In the genomic region with DNA sequence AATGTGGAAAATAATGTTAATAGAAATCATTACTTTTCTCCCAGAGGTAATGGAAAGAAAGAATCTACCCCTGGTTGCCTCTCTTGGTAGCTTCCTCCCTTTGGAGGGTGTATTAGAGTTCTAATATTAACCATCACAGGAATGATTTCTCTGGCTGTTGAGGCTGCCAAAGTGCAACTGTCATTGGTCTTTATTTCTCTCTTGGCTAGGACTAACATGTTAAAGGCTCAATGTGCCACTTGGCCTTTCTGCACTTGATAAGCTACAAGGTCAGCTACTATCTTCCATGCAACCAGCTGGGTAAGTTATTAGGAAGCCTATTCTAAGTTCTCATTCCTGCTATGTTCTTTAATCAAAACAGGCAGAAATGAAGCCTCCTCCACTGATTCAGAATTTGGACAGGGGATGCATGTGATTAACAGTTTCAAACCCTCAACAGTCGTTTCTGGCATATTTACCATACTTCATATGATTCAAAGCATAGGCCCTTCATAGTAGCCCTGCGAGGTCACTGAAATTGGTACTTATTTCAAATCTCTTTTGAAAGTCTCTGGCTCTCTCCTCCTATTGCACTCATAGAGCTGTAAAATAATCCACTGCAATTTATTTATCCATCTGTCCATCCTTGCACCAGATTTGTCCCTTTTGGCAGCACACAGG, we compare ENCODE assay signal across 25 cellular contexts.
A peak's percentile ranks its signal among the peaks of the same experiment; 100 is the strongest.
DNase-seq lines count a peak whose midpoint lies in the region; ATAC-seq and TF ChIP-seq lines count a peak whose summit lies in the region.
"Had no signal": no experiment of that assay in that cellular context is flagged by ENCODE, and none has a peak within 500 bp of the region (broad histone marks: within the 10 kb centered on the region; RNA-seq: fewer than 3 reads in every experiment).

No MANE protein-coding gene starts in this region.

- TF ChIP-seq POLR2A in heart left ventricle (IDR thresholded peaks at IDR 0.05) = no peak

- DNase-seq in heart left ventricle (peak in 2 of 5 donors; percentile 15 to 33), right cardiac atrium (no peak), MG63 (peak; percentile 28), fibroblast of peridontal ligament (ENCODE audit: extremely low read depth) (peak; percentile 72), COR-L47 (lab: John Stamatoyannopoulos, UW) (no peak), RPMI8226 (no peak)
- DNase-seq in stimulated activated CD4-positive, alpha-beta T cell treated with anti-CD3 and anti-CD28 coated beads, Interleukin-2, amount 100 ng/mL, for 48 hours = no peak
- DNase-seq: AML-193; CD4-positive, alpha-beta T cell; DMS53; GDM1; NCI-H1092 treated with DMSO at 0.1 percent for 48 hours; NCI-H1436; NCI-H187; NCI-H2081 treated with DMSO at 0.1 percent for 48 hours; NCI-H2171; NCI-H226; NCI-H510A; NCI-H69; Peyer's patch had no signal

- H3K4me1 ChIP-seq in heart left ventricle (peaks cover 0 to 14% (median 0%) of the 10 kb centered on the region in 12 donors), right cardiac atrium (ENCODE audit: control insufficient read depth, insufficient read depth, low read length) (no peaks in the 10 kb centered on the region)
- H3K4me1 ChIP-seq: Peyer's patch, SJSA1 had no signal

- TF ChIP-seq CTCF in heart left ventricle (IDR thresholded peaks at IDR 0.05) = no peak

- no peaks in the 10 kb centered on the region for H3K9me3 ChIP-seq in heart left ventricle
- H3K9me3 ChIP-seq in right cardiac atrium (ENCODE audit: control insufficient read depth, low read length) = no peaks in the 10 kb centered on the region
- H3K9me3 ChIP-seq in MG63 = no peaks in the 10 kb centered on the region
- H3K9me3 ChIP-seq: BLaER1 treated with 17β-estradiol and CSF1 and Interleukin-3, amounts not matched to agents 10 nM and 100 nM; Peyer's patch; SJSA1 had no signal

- intact Hi-C loops in heart left ventricle (cut with DNase I) (no loop called here), right cardiac atrium (cut with DNase I) (no loop called here)

- no peaks in the 10 kb centered on the region for H3K27me3 ChIP-seq in heart left ventricle
- no peaks in the 10 kb centered on the region for H3K27me3 ChIP-seq in right cardiac atrium (ENCODE audit: control insufficient read depth, insufficient read depth)
- H3K27me3 ChIP-seq in MG63 = no peaks in the 10 kb centered on the region
- H3K27me3 ChIP-seq: BLaER1 treated with 17β-estradiol and CSF1 and Interleukin-3, amounts not matched to agents 10 nM and 100 nM; Peyer's patch; SJSA1 had no signal

- 38 to 51% (median 44%) methylated on average over 2 of the region's 2 CpGs for WGBS in heart left ventricle, 4 donors
- 57% methylated on average over 2 of the region's 2 CpGs for WGBS in right cardiac atrium

- H3K4me3 ChIP-seq in heart left ventricle (no peak overlapping the region), right cardiac atrium (ENCODE audit: low read length) (no peak overlapping the region), MG63 (no peak overlapping the region)
- H3K4me3 ChIP-seq: BLaER1 treated with 17β-estradiol and CSF1 and Interleukin-3, amounts not matched to agents 10 nM and 100 nM; GM12878; Peyer's patch; SJSA1 had no signal

- no peaks in the 10 kb centered on the region for H3K36me3 ChIP-seq in heart left ventricle
- no peaks in the 10 kb centered on the region for H3K36me3 ChIP-seq in MG63
- H3K36me3 ChIP-seq: BLaER1 treated with 17β-estradiol and CSF1 and Interleukin-3, amounts not matched to agents 10 nM and 100 nM; Peyer's patch; SJSA1 had no signal

- H3K27ac ChIP-seq in heart left ventricle (peak overlapping the region in 2 of 12 donors; percentile 31 to 64), right cardiac atrium (ENCODE audit: low read length) (no peak overlapping the region)
- H3K27ac ChIP-seq: BLaER1 treated with 17β-estradiol and CSF1 and Interleukin-3, amounts not matched to agents 10 nM and 100 nM; HL-60; Peyer's patch; SJSA1 had no signal

- ATAC-seq in heart left ventricle (peak; percentile 73 to 95 (median 85)), right cardiac atrium (no peak)
- ATAC-seq: GM12878, HCT116 had no signal

Comparison
In these comparisons a context has a peak if more than half of its experiments do, and no peak if none do; other contexts are left out.
1. ATAC-seq: peak in heart left ventricle (4 of 4); none in right cardiac atrium (0 of 2).
2. DNase-seq: peak in MG63 (single experiment) and fibroblast of peridontal ligament (single experiment); none in right cardiac atrium (0 of 3), COR-L47 (single experiment), RPMI8226 (single experiment) and stimulated activated CD4-positive, alpha-beta T cell treated with anti-CD3 and anti-CD28 coated beads, Interleukin-2, amount 100 ng/mL, for 48 hours (0 of 2).